Comparison of ENCODE assay signal across 16 cellular contexts in the genomic region with DNA sequence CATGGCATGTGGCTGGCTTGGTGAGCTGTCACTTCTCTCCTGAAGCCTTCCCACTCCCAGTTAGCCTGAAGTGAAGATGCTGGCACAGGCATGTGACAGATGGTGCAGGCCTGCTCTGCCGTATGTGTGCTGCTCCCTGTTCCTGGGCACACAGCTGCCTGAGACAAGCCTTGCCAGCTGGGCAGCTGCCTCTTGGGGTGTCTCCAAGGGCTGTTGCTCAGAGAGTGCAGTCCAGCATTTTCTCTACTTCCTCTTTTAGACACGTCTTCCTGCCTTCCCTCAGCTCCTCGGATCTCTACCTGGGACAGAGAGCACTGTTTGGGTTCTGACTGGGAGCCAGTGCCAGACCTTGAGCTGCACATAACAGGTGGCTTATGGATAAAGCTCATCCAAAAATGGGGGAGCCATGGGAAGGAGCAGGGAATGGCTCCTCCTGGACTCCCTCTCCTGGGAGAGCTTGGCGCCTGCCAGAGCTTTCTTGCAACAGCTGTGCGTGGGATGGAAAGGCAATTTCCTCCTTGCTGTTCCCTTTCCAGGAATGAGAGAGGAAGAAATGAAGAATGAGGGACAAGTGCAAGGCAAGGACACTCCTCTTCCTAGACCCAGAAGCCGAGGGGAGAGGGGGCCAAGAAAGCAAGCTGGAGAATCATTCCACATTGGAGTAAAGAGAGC.
DNase-seq lines count a peak whose midpoint lies in the region; ATAC-seq lines count a peak whose summit lies in the region.
"Had no signal": no experiment of that assay in that cellular context is flagged by ENCODE, and none has a peak within 500 bp of the region (broad histone marks: within the 10 kb centered on the region; RNA-seq: fewer than 3 reads in every experiment).

No MANE protein-coding gene starts in this region.

- no peaks in the 10 kb centered on the region for H3K9me3 Mint-ChIP-seq in stimulated activated naive CD8-positive, alpha-beta T cell treated with anti-CD3 and anti-CD28 coated beads, Interleukin-15, amount 100 ng/mL, for 72 hours
- H3K9me3 Mint-ChIP-seq: CD8-positive, alpha-beta T cell; central memory CD8-positive, alpha-beta T cell had no signal

- peak; percentile 55 for DNase-seq in NCI-H1092 treated with DMSO at 0.1 percent for 48 hours (lab: John Stamatoyannopoulos, UW)
- peak in 51 of 58 donors; percentile 0 to 71 (median 14) for DNase-seq in anterior cingulate cortex (lab: John Stamatoyannopoulos, UW)
- peak; percentile 17 to 24 for DNase-seq in hippocampal formation (lab: John Stamatoyannopoulos, UW)
- peak; percentile 35 for DNase-seq in superior temporal gyrus (ENCODE audit: extremely low spot score)
- DNase-seq in stimulated activated naive CD8-positive, alpha-beta T cell treated with anti-CD3 and anti-CD28 coated beads, Interleukin-15, amount 100 ng/mL, for 72 hours = no peak
- DNase-seq: activated CD4-positive, alpha-beta T cell treated with anti-CD3 and anti-CD28 coated beads, Interleukin-2, amount 50 U/mL, for 48 hours; activated naive CD4-positive, alpha-beta T cell; CD8-positive, alpha-beta T cell; immature natural killer cell; naive thymus-derived CD4-positive, alpha-beta T cell; spleen had no signal

- ATAC-seq in stimulated activated naive CD8-positive, alpha-beta T cell treated with anti-CD3 and anti-CD28 coated beads, Interleukin-15, amount 100 ng/mL, for 72 hours = no peak
- no peak for ATAC-seq in HG03196 (IDR thresholded peaks at IDR 0.05; ENCODE audit: unreplicated experiment)
- no peak for ATAC-seq in HG03460 (IDR thresholded peaks at IDR 0.05; ENCODE audit: unreplicated experiment)
- no peak for ATAC-seq in GM19351 (IDR thresholded peaks at IDR 0.05; ENCODE audit: unreplicated experiment)
- ATAC-seq: CD8-positive, alpha-beta T cell; K562; naive thymus-derived CD4-positive, alpha-beta T cell had no signal

- no peak overlapping the region for H3K4me3 Mint-ChIP-seq in stimulated activated naive CD8-positive, alpha-beta T cell treated with anti-CD3 and anti-CD28 coated beads, Interleukin-15, amount 100 ng/mL, for 72 hours
- H3K4me3 Mint-ChIP-seq: CD8-positive, alpha-beta T cell; central memory CD8-positive, alpha-beta T cell; immature natural killer cell; naive thymus-derived CD4-positive, alpha-beta T cell had no signal

- H3K27me3 Mint-ChIP-seq in stimulated activated naive CD8-positive, alpha-beta T cell treated with anti-CD3 and anti-CD28 coated beads, Interleukin-15, amount 100 ng/mL, for 72 hours = no peaks in the 10 kb centered on the region

- H3K4me1 Mint-ChIP-seq in stimulated activated naive CD8-positive, alpha-beta T cell treated with anti-CD3 and anti-CD28 coated beads, Interleukin-15, amount 100 ng/mL, for 72 hours = no peaks in the 10 kb centered on the region
- H3K4me1 Mint-ChIP-seq: central memory CD8-positive, alpha-beta T cell; immature natural killer cell had no signal

- peak overlapping the region in 1 of 2 donors; percentile 49 for H3K27ac Mint-ChIP-seq in stimulated activated naive CD8-positive, alpha-beta T cell treated with anti-CD3 and anti-CD28 coated beads, Interleukin-15, amount 100 ng/mL, for 72 hours
- H3K27ac Mint-ChIP-seq: CD8-positive, alpha-beta T cell; immature natural killer cell; naive thymus-derived CD4-positive, alpha-beta T cell had no signal

Comparison
In these comparisons a context has a peak if more than half of its experiments do, and no peak if none do; other contexts are left out.
1. DNase-seq: peak in NCI-H1092 treated with DMSO at 0.1 percent for 48 hours (single experiment), anterior cingulate cortex (51 of 58), hippocampal formation (2 of 2) and superior temporal gyrus (single experiment); none in stimulated activated naive CD8-positive, alpha-beta T cell treated with anti-CD3 and anti-CD28 coated beads, Interleukin-15, amount 100 ng/mL, for 72 hours (0 of 2).